Comparison of ENCODE assay signal across 8 cellular contexts in genomic region chr5:124655943-124656459, GRCh38.
DNase-seq lines count a peak whose midpoint lies in the region; TF ChIP-seq lines count a peak whose summit lies in the region.

No MANE protein-coding gene starts in this region.

- H3K27me3 ChIP-seq in skeletal muscle satellite cell (ENCODE audit: control insufficient read depth, insufficient read depth, low read length): no peaks in the 10 kb centered on the region
- no peaks in the 10 kb centered on the region for H3K27me3 ChIP-seq in vagina

- H3K4me1 Mint-ChIP-seq in activated naive CD4-positive, alpha-beta T cell treated with anti-CD3 and anti-CD28 coated beads, Interleukin-2, amount 10 ng/mL, durations not matched to agents 7 days and 5 days: peaks cover 2% of the 10 kb centered on the region

- H3K27me3 Mint-ChIP-seq in activated naive CD4-positive, alpha-beta T cell treated with anti-CD3 and anti-CD28 coated beads, Interleukin-2, amount 10 ng/mL, durations not matched to agents 7 days and 5 days: peaks cover 16% of the 10 kb centered on the region

- peak overlapping the region; percentile 71 for H3K4me2 ChIP-seq in skeletal muscle satellite cell (ENCODE audit: low read length)

- intact Hi-C loops in vagina (cut with DNase I): no loop called here

- H3K4me1 ChIP-seq in skeletal muscle satellite cell (ENCODE audit: control insufficient read depth, insufficient read depth, low read length): peaks cover 58% of the 10 kb centered on the region
- peaks cover 43% of the 10 kb centered on the region for H3K4me1 ChIP-seq in vagina

- H3K36me3 ChIP-seq in skeletal muscle satellite cell (ENCODE audit: insufficient read depth, low read length) (no peaks in the 10 kb centered on the region), vagina (no peaks in the 10 kb centered on the region)

- no peak overlapping the region for H3K27ac Mint-ChIP-seq in activated naive CD4-positive, alpha-beta T cell treated with anti-CD3 and anti-CD28 coated beads, Interleukin-2, amount 10 ng/mL, durations not matched to agents 7 days and 5 days

- no peaks in the 10 kb centered on the region for H3K9me3 Mint-ChIP-seq in activated naive CD4-positive, alpha-beta T cell treated with anti-CD3 and anti-CD28 coated beads, Interleukin-2, amount 10 ng/mL, durations not matched to agents 7 days and 5 days

- DNase-seq in DMS53 treated with DMSO at 0.1 percent for 48 hours (lab: John Stamatoyannopoulos, UW; ENCODE audit: unreplicated experiment) (peak; percentile 99), LNCaP clone FGC (ENCODE audit: low read depth) (peak; percentile 99), RPMI7951 (ENCODE audit: low read depth) (peak; percentile 94), fibroblast of villous mesenchyme (ENCODE audit: low read depth) (peak; percentile 92), GM19240 (ENCODE audit: insufficient read length, low spot score) (no peak), vagina (ENCODE audit: extremely low spot score in 2 of 2) (no peak)
- no peak for DNase-seq in activated naive CD4-positive, alpha-beta T cell treated with anti-CD3 and anti-CD28 coated beads, Interleukin-2, amount 10 ng/mL, durations not matched to agents 7 days and 5 days

- H3K9ac ChIP-seq in skeletal muscle satellite cell (ENCODE audit: low read depth, low read length): peak overlapping the region; percentile 56

- CTCF ChIA-PET in activated naive CD4-positive, alpha-beta T cell treated with anti-CD3 and anti-CD28 coated beads, Interleukin-2, amount 10 ng/mL, durations not matched to agents 7 days and 5 days (lab: Charles Lee): no interaction called here

- H3K36me3 Mint-ChIP-seq in activated naive CD4-positive, alpha-beta T cell treated with anti-CD3 and anti-CD28 coated beads, Interleukin-2, amount 10 ng/mL, durations not matched to agents 7 days and 5 days: no peaks in the 10 kb centered on the region

- no peak overlapping the region for H3K27ac ChIP-seq in vagina

- no peaks in the 10 kb centered on the region for H3K9me3 ChIP-seq in skeletal muscle satellite cell (replicated peaks; ENCODE audit: low read length)
- no peaks in the 10 kb centered on the region for H3K9me3 ChIP-seq in vagina

- TF ChIP-seq CTCF in LNCaP clone FGC (IDR thresholded peaks at IDR 0.05; ENCODE audit: control insufficient read depth, extremely low read depth, insufficient read depth): no peak
- TF ChIP-seq CTCF in fibroblast of villous mesenchyme (IDR thresholded peaks at IDR 0.05; ENCODE audit: insufficient read depth, low read depth, low read length): no peak
- TF ChIP-seq CTCF in vagina (IDR thresholded peaks at IDR 0.05): no peak

- H3K4me3 Mint-ChIP-seq in activated naive CD4-positive, alpha-beta T cell treated with anti-CD3 and anti-CD28 coated beads, Interleukin-2, amount 10 ng/mL, durations not matched to agents 7 days and 5 days: no peak overlapping the region

- no peak for TF ChIP-seq POLR2A in vagina (IDR thresholded peaks at IDR 0.05)

- H3K4me3 ChIP-seq in LNCaP clone FGC (ENCODE audit: low read depth, low read length) (peak overlapping the region; percentile 27), fibroblast of villous mesenchyme (ENCODE audit: low read depth, low read length) (no peak overlapping the region), skeletal muscle satellite cell (ENCODE audit: low read length) (peak overlapping the region; percentile 37), vagina (peak overlapping the region in 1 of 2 donors; percentile 2)

Comparison
In these comparisons a context has a peak if more than half of its experiments do, and no peak if none do; other contexts are left out.
1. DNase-seq: peak in DMS53 treated with DMSO at 0.1 percent for 48 hours (single experiment), LNCaP clone FGC (single experiment), RPMI7951 (single experiment) and fibroblast of villous mesenchyme (single experiment); none in GM19240 (single experiment), vagina (0 of 2) and activated naive CD4-positive, alpha-beta T cell treated with anti-CD3 and anti-CD28 coated beads, Interleukin-2, amount 10 ng/mL, durations not matched to agents 7 days and 5 days (single experiment).